In the genomic region with DNA sequence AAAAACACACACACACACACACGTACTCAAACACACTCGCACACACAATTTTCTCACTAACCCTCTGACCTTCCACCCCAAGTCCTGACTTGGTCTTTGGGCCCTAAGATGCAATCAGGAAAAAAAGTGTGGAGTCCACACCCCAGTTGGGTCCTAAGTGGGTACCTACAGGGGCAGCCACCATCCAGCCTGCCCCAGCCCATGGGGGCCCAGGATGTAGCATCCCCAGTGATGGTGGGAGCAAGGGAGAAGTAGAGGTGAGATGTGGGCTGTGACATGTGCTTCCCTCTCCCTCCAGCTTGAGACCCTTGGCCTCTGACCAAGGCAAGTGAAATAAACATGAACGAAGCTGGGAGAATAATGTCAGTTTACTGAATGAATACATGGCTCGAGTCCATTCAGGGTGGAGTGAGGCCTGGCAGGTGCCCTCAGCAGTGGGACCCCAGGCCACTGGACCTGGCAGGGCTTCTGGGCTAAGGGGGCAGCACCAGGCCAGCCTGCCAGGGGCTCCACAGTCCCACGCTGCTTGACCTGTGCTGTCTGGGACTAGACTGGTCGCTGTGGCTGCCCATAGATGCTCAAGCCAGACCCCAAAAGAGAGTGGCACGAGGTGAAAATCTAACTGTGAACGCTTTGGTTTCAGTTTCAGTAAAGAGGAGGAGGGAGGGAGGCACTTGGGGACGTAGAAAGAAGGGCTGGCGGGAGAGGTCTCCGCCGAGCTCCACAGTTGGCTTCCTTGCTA, we compare ENCODE assay signal across 19 cellular contexts.
"Had no signal": no experiment of that assay in that cellular context is flagged by ENCODE, and none has a peak within 500 bp of the region (broad histone marks: within the 10 kb centered on the region; RNA-seq: fewer than 3 reads in every experiment).

No MANE protein-coding gene starts in this region.

- H3K4me3 Mint-ChIP-seq: activated CD8-positive, alpha-beta T cell treated with anti-CD3 and anti-CD28 coated beads for 36 hours; activated T-cell treated with anti-CD3 and anti-CD28 coated beads, Interleukin-2, amount 50 U/mL, for 72 hours; stimulated activated naive CD8-positive, alpha-beta T cell treated with anti-CD3 and anti-CD28 coated beads, Interleukin-15, amount 100 ng/mL, for 72 hours; T-helper 1 cell treated with Interleukin-12 subunit alpha and Interleukin-12 subunit beta and Interleukin-4 antibody, amounts not matched to agents 30 μg/mL and 1 μg/mL, for 36 hours had no signal

- H3K27ac Mint-ChIP-seq: activated CD8-positive, alpha-beta T cell treated with anti-CD3 and anti-CD28 coated beads for 36 hours; activated T-cell treated with anti-CD3 and anti-CD28 coated beads, Interleukin-2, amount 50 U/mL, for 72 hours; stimulated activated naive CD8-positive, alpha-beta T cell treated with anti-CD3 and anti-CD28 coated beads, Interleukin-15, amount 100 ng/mL, for 72 hours; T-helper 1 cell treated with Interleukin-12 subunit alpha and Interleukin-12 subunit beta and Interleukin-4 antibody, amounts not matched to agents 30 μg/mL and 1 μg/mL, for 36 hours had no signal

- H3K36me3 ChIP-seq: ascending aorta, heart right ventricle had no signal

- FAIRE-seq: bronchial epithelial cell, frontal cortex, keratinocyte had no signal

- H3K36me3 Mint-ChIP-seq: naive B cell had no signal

- H3K9me3 ChIP-seq: ascending aorta, heart right ventricle, psoas muscle, testis had no signal

- DNase-seq: activated CD4-positive, alpha-beta T cell treated with anti-CD3 and anti-CD28 coated beads for 4 hours; activated CD8-positive, alpha-beta memory T cell treated with anti-CD3 and anti-CD28 coated beads, Interleukin-2, amount 50 U/mL, for 4 hours; activated CD8-positive, alpha-beta T cell treated with anti-CD3 and anti-CD28 coated beads for 36 hours; activated naive CD4-positive, alpha-beta T cell; activated T-cell treated with anti-CD3 and anti-CD28 coated beads, Interleukin-2, amount 50 U/mL, for 72 hours; heart right ventricle; midbrain; naive B cell; nucleus accumbens; stimulated activated CD4-positive, alpha-beta T cell treated with anti-CD3 and anti-CD28 coated beads, Interleukin-4, amount 100 ng/mL, for 1 hour; stimulated activated CD8-positive, alpha-beta memory T cell treated with anti-CD3 and anti-CD28 coated beads, Interleukin-4, amount 100 ng/mL, for 48 hours; stimulated activated naive CD8-positive, alpha-beta T cell treated with anti-CD3 and anti-CD28 coated beads, Interleukin-15, amount 100 ng/mL, for 72 hours; testis had no signal

- H3K4me3 ChIP-seq: ascending aorta, heart right ventricle, psoas muscle, testis had no signal

- ATAC-seq: activated CD8-positive, alpha-beta T cell treated with anti-CD3 and anti-CD28 coated beads for 36 hours; activated T-cell treated with anti-CD3 and anti-CD28 coated beads, Interleukin-2, amount 50 U/mL, for 72 hours; heart right ventricle; psoas muscle; stimulated activated naive CD8-positive, alpha-beta T cell treated with anti-CD3 and anti-CD28 coated beads, Interleukin-15, amount 100 ng/mL, for 72 hours had no signal

- H3K9me3 Mint-ChIP-seq: activated CD8-positive, alpha-beta T cell treated with anti-CD3 and anti-CD28 coated beads for 36 hours; activated T-cell treated with anti-CD3 and anti-CD28 coated beads, Interleukin-2, amount 50 U/mL, for 72 hours; stimulated activated naive CD8-positive, alpha-beta T cell treated with anti-CD3 and anti-CD28 coated beads, Interleukin-15, amount 100 ng/mL, for 72 hours; T-helper 1 cell treated with Interleukin-12 subunit alpha and Interleukin-12 subunit beta and Interleukin-4 antibody, amounts not matched to agents 30 μg/mL and 1 μg/mL, for 36 hours had no signal

- H3K27me3 ChIP-seq: ascending aorta, testis had no signal

- H3K27ac ChIP-seq: ascending aorta, heart right ventricle, psoas muscle, testis had no signal
